18 cellular contexts compared by ENCODE assay signal in the genomic region with DNA sequence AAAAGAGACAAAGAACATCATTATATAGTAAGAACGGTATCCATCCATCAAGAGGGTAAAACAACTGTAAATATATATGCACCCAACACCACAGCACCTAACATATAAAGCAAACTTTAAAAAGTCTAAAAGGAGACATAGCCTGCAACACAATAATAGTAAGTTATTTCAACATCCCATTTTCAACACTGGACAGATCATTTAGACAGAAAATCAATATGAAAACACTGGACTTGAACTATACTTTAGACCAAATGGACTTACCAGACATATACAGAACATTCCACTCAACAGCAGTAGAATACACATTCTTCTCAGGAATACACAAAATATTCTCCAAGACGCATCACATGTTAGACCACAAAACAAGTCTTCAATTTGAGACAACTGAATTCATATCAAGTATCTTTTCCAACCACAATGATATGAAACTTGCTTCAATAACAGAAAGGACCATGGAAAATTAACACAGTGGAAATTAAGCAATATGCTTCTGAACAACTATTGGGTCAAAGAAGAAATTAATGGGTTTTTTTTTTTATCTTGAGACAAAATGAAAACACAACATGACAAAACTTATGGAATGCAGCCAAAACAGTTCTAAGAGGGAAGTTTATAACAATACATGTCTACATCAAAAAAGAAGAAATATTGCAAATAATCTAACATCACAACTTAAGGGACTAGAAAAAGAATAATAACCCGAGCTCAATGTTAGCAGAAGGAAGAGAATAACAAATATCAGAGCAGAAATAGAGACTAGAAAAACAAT. TPM values are rescaled to one million over a fixed set of nuclear protein-coding genes. Genes with fewer than 3 reads are reported as not detected.
A peak's percentile ranks its signal among the peaks of the same experiment; 100 is the strongest.
DNase-seq lines count a peak whose midpoint lies in the region; ATAC-seq and TF ChIP-seq lines count a peak whose summit lies in the region.
"Had no signal": no experiment of that assay in that cellular context is flagged by ENCODE, and none has a peak within 500 bp of the region (broad histone marks: within the 10 kb centered on the region; RNA-seq: fewer than 3 reads in every experiment).

No MANE protein-coding gene starts in this region.

- no peaks in the 10 kb centered on the region for H3K9me3 Mint-ChIP-seq in central memory CD8-positive, alpha-beta T cell

- H3K4me1 Mint-ChIP-seq in central memory CD8-positive, alpha-beta T cell: peaks cover 38% of the 10 kb centered on the region

- 73% methylated on average over 3 of the region's 3 CpGs for WGBS in right lobe of liver (ENCODE audit: insufficient coverage, low coverage, low lambda C conversion rate, missing lambda C conversion rate)

- TF ChIP-seq POLR2A in right lobe of liver (IDR thresholded peaks at IDR 0.05) (no peak), gastrocnemius medialis (IDR thresholded peaks at IDR 0.05) (no peak)

- peaks cover 5% of the 10 kb centered on the region for H3K36me3 Mint-ChIP-seq in central memory CD8-positive, alpha-beta T cell (ENCODE audit: insufficient read depth)

- H3K27me3 ChIP-seq in right lobe of liver (no peaks in the 10 kb centered on the region), gastrocnemius medialis (no peaks in the 10 kb centered on the region)
- H3K27me3 ChIP-seq: right atrium auricular region, upper lobe of right lung had no signal

- H3K27ac Mint-ChIP-seq in central memory CD8-positive, alpha-beta T cell (ENCODE audit: low read depth): peak overlapping the region; percentile 2
- H3K27ac Mint-ChIP-seq: dendritic cell treated with granulocyte-macrophage colony-stimulating factor and Interleukin-4, amounts not matched to agents 40 ng/mL and 50 ng/mL, for 4 days had no signal

- ATAC-seq in central memory CD8-positive, alpha-beta T cell (replicated peaks; ENCODE audit: extremely low read depth, poor library complexity, severe bottlenecking): no peak
- ATAC-seq in right lobe of liver (peak; percentile 50 to 83 (median 74)), gastrocnemius medialis (no peak), HG03045 (IDR thresholded peaks at IDR 0.05; ENCODE audit: unreplicated experiment) (no peak)
- ATAC-seq: activated CD4-positive, CD25-positive, alpha-beta regulatory T cell treated with anti-CD3 and anti-CD28 coated beads, Interleukin-2, amount 50 U/mL, for 24 hours; upper lobe of right lung had no signal

- H3K36me3 ChIP-seq in right lobe of liver (no peaks in the 10 kb centered on the region), gastrocnemius medialis (no peaks in the 10 kb centered on the region)
- H3K36me3 ChIP-seq: right atrium auricular region, upper lobe of right lung had no signal

- H3K9me3 ChIP-seq in right lobe of liver (no peaks in the 10 kb centered on the region), gastrocnemius medialis (no peaks in the 10 kb centered on the region)
- H3K9me3 ChIP-seq: upper lobe of right lung had no signal

- H3K4me3 ChIP-seq in right lobe of liver (no peak overlapping the region), gastrocnemius medialis (no peak overlapping the region)
- H3K4me3 ChIP-seq: GM23248, lung, right atrium auricular region, upper lobe of right lung had no signal

- TF ChIP-seq CTCF in right lobe of liver (IDR thresholded peaks at IDR 0.05) (no peak), gastrocnemius medialis (IDR thresholded peaks at IDR 0.05 in 4 of 5, conservative IDR thresholded peaks at IDR 0.05 in 1 of 5) (no peak)

- H3K4me1 ChIP-seq in right lobe of liver: no peaks in the 10 kb centered on the region
- H3K4me1 ChIP-seq in gastrocnemius medialis: peaks cover 0 to 4% of the 10 kb centered on the region in 2 donors

- H3K4me3 Mint-ChIP-seq in central memory CD8-positive, alpha-beta T cell: no peak overlapping the region
- H3K4me3 Mint-ChIP-seq: dendritic cell treated with granulocyte-macrophage colony-stimulating factor and Interleukin-4, amounts not matched to agents 40 ng/mL and 50 ng/mL, for 4 days had no signal

- no peaks in the 10 kb centered on the region for H3K27me3 Mint-ChIP-seq in central memory CD8-positive, alpha-beta T cell
- H3K27me3 Mint-ChIP-seq: dendritic cell treated with granulocyte-macrophage colony-stimulating factor and Interleukin-4, amounts not matched to agents 40 ng/mL and 50 ng/mL, for 4 days had no signal

- in situ Hi-C loops in SK-MEL-5 (cut with HindIII; ENCODE audit: low pct_unique_long_range_greater_than_20kb, low sequenced_read_pairs) (no loop called here), gastrocnemius medialis (cut with MboI; ENCODE audit: low sequenced_read_pairs in 4 of 4) (no loop called here)

- DNase-seq in ELR (ENCODE audit: low read depth) (peak; percentile 14), SK-MEL-5 (ENCODE audit: low read depth, low spot score) (peak; percentile 14), right lobe of liver (no peak), GOT3 (lab: John Stamatoyannopoulos, UW) (no peak), gastrocnemius medialis (no peak), cardiac septum (ENCODE audit: low spot score) (no peak)
- DNase-seq in central memory CD8-positive, alpha-beta T cell (ENCODE audit: low spot score in 2 of 2): no peak
- DNase-seq: amniotic stem cell; Calu3; NCI-H2107; stimulated activated CD4-positive, alpha-beta T cell treated with anti-CD3 and anti-CD28 coated beads, Interleukin-4, amount 100 ng/mL, for 24 hours; upper lobe of right lung had no signal

- intact Hi-C loops in right lobe of liver (cut with DNase I): no loop called here
- intact Hi-C loops in gastrocnemius medialis (cut with DNase I; ENCODE audit: low total_unique reads): no loop called here
- intact Hi-C loops in cardiac septum (cut with DNase I): no loop called here

- H3K27ac ChIP-seq in right lobe of liver (no peak overlapping the region), gastrocnemius medialis (no peak overlapping the region)
- H3K27ac ChIP-seq: GM23248, right atrium auricular region, upper lobe of right lung had no signal

RNA-seq across cellular contexts. Expression of gene ASF1A, which starts 23.9 kb away (rescaled TPM):
- 15.8 and 18.1 TPM in 2 replicates for total RNA-seq in SK-MEL-5 (2014; rRNA removed; shearing (Covaris generic))
- 6.4 and 7.1 TPM in 2 replicates for polyA plus RNA-seq in SK-MEL-5 (2015; cell fraction: cytosol; rRNA removed)
- 3.6 and 5.6 TPM in 2 replicates for polyA plus RNA-seq in SK-MEL-5 (2015; cell fraction: nucleus; rRNA removed)
- total RNA-seq in right lobe of liver: 10 to 100 TPM in 2 of 6 experiments, 1 to 10 TPM in 4; 5.8 to 15.3 (median 8.3) TPM
- total RNA-seq in gastrocnemius medialis: 10 to 100 TPM in 3 of 4 donors, 1 to 10 TPM in 1; 9.7 to 13.9 (median 11.0) TPM
- 18.8 TPM for total RNA-seq in cardiac septum

Comparison
In these comparisons a context has a peak if more than half of its experiments do, and no peak if none do; other contexts are left out.
1. DNase-seq: peak in ELR (single experiment) and SK-MEL-5 (single experiment); none in central memory CD8-positive, alpha-beta T cell (0 of 2), right lobe of liver (0 of 3), GOT3 (single experiment), gastrocnemius medialis (0 of 2) and cardiac septum (single experiment).
2. ATAC-seq: peak in right lobe of liver (4 of 4); none in central memory CD8-positive, alpha-beta T cell (single experiment), gastrocnemius medialis (0 of 2) and HG03045 (single experiment).